11 cellular contexts compared by ENCODE assay signal in the genomic region with DNA sequence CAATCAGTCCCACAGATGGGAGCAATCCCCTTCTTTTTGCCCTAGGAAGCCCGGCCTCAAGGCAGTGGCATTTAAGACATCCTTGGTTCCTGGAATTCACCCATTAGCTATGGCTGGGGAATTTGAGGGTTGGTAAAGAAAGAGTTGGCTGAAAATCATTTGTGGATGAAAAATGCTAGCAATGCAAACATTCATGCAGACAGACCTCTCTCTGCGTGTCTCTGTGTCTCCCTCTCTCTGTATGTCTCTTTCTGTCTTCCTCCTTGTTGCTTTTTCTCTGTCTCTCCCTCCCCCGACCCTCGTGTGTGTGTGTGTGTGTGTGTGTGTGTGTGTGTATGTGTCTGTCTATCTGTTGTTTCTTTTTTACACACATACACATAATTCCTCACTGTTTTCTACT. TPM values are rescaled to one million over a fixed set of nuclear protein-coding genes. Genes with fewer than 3 reads are reported as not detected.
DNase-seq lines count a peak whose midpoint lies in the region; ATAC-seq and TF ChIP-seq lines count a peak whose summit lies in the region.
"Had no signal": no experiment of that assay in that cellular context is flagged by ENCODE, and none has a peak within 500 bp of the region (broad histone marks: within the 10 kb centered on the region; RNA-seq: fewer than 3 reads in every experiment).

No MANE protein-coding gene starts in this region.

- H3K4me1 ChIP-seq in ascending aorta = peaks cover 14 to 52% of the 10 kb centered on the region in 2 donors
- peaks cover 81 to 100% (median 98%) of the 10 kb centered on the region in 3 donors for H3K4me1 ChIP-seq in skeletal muscle tissue (ENCODE audit: control insufficient read depth in 3 of 3, insufficient read depth in 3 of 3, low read length in 3 of 3)

- ATAC-seq in HG02884 (IDR thresholded peaks at IDR 0.05; ENCODE audit: unreplicated experiment) (no peak), HG03025 (IDR thresholded peaks at IDR 0.05; ENCODE audit: low FRiP score, unreplicated experiment) (no peak)

- H3K27me3 ChIP-seq in ascending aorta (no peaks in the 10 kb centered on the region), skeletal muscle tissue (ENCODE audit: control insufficient read depth in 3 of 3, insufficient read depth in 3 of 3, low read length in 3 of 3) (no peaks in the 10 kb centered on the region), H7 (ENCODE audit: control insufficient read depth, insufficient read depth, low read length) (no peaks in the 10 kb centered on the region)

- peak overlapping the region; percentile 28 to 89 (median 34) for H3K9ac ChIP-seq in skeletal muscle tissue (ENCODE audit: low read depth in 1 of 3, low read length in 3 of 3)

- no peaks in the 10 kb centered on the region for H3K9me3 ChIP-seq in ascending aorta
- no peaks in the 10 kb centered on the region for H3K9me3 ChIP-seq in skeletal muscle tissue (ENCODE audit: control insufficient read depth in 3 of 3, low read length in 3 of 3)

- H3K27ac ChIP-seq in ascending aorta (peak overlapping the region; percentile 44 to 78), skeletal muscle tissue (ENCODE audit: low read depth, low read length) (peak overlapping the region; percentile 73)

- intact Hi-C loops in ascending aorta (cut with DNase I) = loop anchor here (1.0 to 2.0 kb wide), 2 partner anchors 45 to 213 kb away; no protein-coding TSS in a partner anchor

- DNase-seq in GM04503 (ENCODE audit: low read depth) = peak; percentile 82
- DNase-seq in ascending aorta (ENCODE audit: low spot score in 2 of 2) = no peak
- peak; percentile 74 for DNase-seq in foreskin melanocyte
- no peak for DNase-seq in SHP77 treated with DMSO at 0.1 percent for 48 hours (lab: John Stamatoyannopoulos, UW)
- DNase-seq in H7 = no peak

- H3K36me3 ChIP-seq in ascending aorta = peaks cover 16 to 24% of the 10 kb centered on the region in 2 donors
- H3K36me3 ChIP-seq in skeletal muscle tissue (ENCODE audit: control insufficient read depth in 3 of 3, insufficient read depth in 3 of 3, low read length in 3 of 3) = peaks cover 71 to 80% (median 74%) of the 10 kb centered on the region in 3 donors
- H3K36me3 ChIP-seq in H7 (replicated peaks; ENCODE audit: control insufficient read depth, insufficient read depth, low read length) = no peaks in the 10 kb centered on the region

- TF ChIP-seq CTCF in ascending aorta (IDR thresholded peaks at IDR 0.05) = no peak

- H3K4me3 ChIP-seq in ascending aorta (no peak overlapping the region), skeletal muscle tissue (ENCODE audit: low read length in 3 of 3) (no peak overlapping the region), H7 (ENCODE audit: insufficient read depth, low read depth, low read length) (no peak overlapping the region)

RNA-seq across cellular contexts. Expression of a gene that starts 19.4 kb away (rescaled TPM):
- total RNA-seq in ascending aorta = 27.4 TPM
- total RNA-seq in skeletal muscle tissue = 87.7 TPM
- 0.03 and 0.30 TPM in 2 replicates for total RNA-seq in H7 (2014; rRNA removed; shearing (Covaris generic))

RNA-seq across cellular contexts. Expression of a gene that starts 33.4 kb away (rescaled TPM):
- not detected for total RNA-seq in ascending aorta
- not detected for total RNA-seq in skeletal muscle tissue
- total RNA-seq in H7 (2014; rRNA removed; shearing (Covaris generic)) = not detected in 2 replicates
- total RNA-seq: activated naive CD4-positive, alpha-beta T cell treated with anti-CD3 and anti-CD28 coated beads, Interleukin-2, amount 50 U/mL, for 72 hours; mucosa of gallbladder; posterior vena cava had no signal

Comparison
In these comparisons a context has a peak if more than half of its experiments do, and no peak if none do; other contexts are left out.
1. DNase-seq: peak in GM04503 (single experiment) and foreskin melanocyte (single experiment); none in ascending aorta (0 of 2), SHP77 treated with DMSO at 0.1 percent for 48 hours (single experiment) and H7 (single experiment).
2. RNA of a gene that starts 19.4 kb away (total RNA-seq): 87.7 TPM in skeletal muscle tissue (single experiment) and 27.4 TPM in ascending aorta (single experiment); 0.03 to 0.30 TPM in H7; every median in the first group is over 10 times any median in the second.